Comparison of ENCODE assay signal across 15 cellular contexts in the genomic region with DNA sequence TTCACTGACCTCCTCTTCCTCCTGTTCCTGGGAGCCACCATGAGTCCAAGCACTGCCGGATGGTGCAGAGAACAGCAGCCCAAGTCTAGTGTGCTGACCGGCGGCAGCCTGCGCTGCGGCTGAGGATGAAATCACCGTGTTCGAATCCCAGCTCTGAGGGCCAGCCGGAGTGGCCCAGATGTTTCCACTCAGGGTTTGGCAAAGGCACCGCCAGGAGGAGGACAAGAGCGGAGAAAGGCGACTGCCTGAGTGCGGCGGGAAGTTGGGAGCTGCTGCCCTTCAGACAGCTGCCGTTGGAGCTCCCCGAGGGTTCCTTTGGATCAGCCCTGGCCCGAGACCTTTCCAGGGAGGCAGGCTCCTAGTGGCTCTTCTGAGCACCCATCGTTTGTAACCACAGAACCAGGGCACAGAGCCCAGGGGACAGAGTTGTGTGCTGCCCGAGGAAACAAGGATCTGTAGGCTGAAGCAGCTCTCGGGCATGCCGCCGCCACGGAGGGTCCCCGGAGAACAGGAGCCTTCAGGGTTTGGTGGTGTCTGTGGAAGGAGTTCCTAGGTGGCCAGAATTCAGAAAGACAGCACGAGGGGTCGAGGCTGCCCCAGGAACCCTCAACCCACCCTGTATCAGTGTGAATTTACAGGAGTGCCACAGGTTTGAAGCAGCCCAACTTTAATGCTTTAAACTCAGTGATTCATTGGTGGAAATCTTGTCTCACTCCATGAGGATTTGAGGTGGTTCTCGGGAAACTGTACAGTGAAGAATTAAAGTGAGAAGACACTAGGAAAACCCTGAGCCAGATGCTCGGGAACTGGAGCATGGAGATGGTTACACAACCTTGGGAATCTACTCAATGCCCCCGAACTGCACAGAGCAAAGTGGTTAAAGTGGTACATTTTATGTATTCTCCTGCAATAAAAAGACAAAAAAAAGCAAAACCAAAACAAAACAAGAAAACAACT.
DNase-seq lines count a peak whose midpoint lies in the region; ATAC-seq and TF ChIP-seq lines count a peak whose summit lies in the region.
"Had no signal": no experiment of that assay in that cellular context is flagged by ENCODE, and none has a peak within 500 bp of the region (broad histone marks: within the 10 kb centered on the region; RNA-seq: fewer than 3 reads in every experiment).

No MANE protein-coding gene starts in this region.

- H3K9ac ChIP-seq in adipocyte (ENCODE audit: low read length): peak overlapping the region; percentile 33

- peaks cover 9% of the 10 kb centered on the region for H3K9me3 ChIP-seq in adipocyte (ENCODE audit: control insufficient read depth, low read length)
- H3K9me3 ChIP-seq: HAP-1 had no signal

- H3K27me3 ChIP-seq in adipocyte (replicated peaks; ENCODE audit: control insufficient read depth, insufficient read depth, low read length): no peaks in the 10 kb centered on the region

- peaks cover 18% of the 10 kb centered on the region for H3K4me1 ChIP-seq in adipocyte (ENCODE audit: control insufficient read depth, insufficient read depth, low read length)
- H3K4me1 ChIP-seq: HAP-1 had no signal

- no peaks in the 10 kb centered on the region for H3K36me3 ChIP-seq in adipocyte (ENCODE audit: control insufficient read depth, insufficient read depth, low read length, severe bottlenecking)
- H3K36me3 ChIP-seq: HAP-1 had no signal

- peak; percentile 83 for DNase-seq in AG10803 (ENCODE audit: low read depth)
- peak; percentile 46 for DNase-seq in adipocyte (ENCODE audit: low read depth)
- DNase-seq in left cardiac atrium: peak; percentile 66
- no peak for DNase-seq in sciatic nerve (ENCODE audit: low spot score)
- DNase-seq in NCI-H1048 (lab: John Stamatoyannopoulos, UW): no peak
- DNase-seq: amygdala, glutamatergic neuron, SW 1271 had no signal

- H3K4me3 ChIP-seq in AG10803 (ENCODE audit: low read length): peak overlapping the region; percentile 31
- peak overlapping the region; percentile 16 for H3K4me3 ChIP-seq in adipocyte (ENCODE audit: low read length)
- H3K4me3 ChIP-seq: dorsolateral prefrontal cortex, HAP-1 had no signal

- TF ChIP-seq CTCF in AG10803 (conservative IDR thresholded peaks at IDR 0.05; ENCODE audit: low read length): peak; percentile 36

- intact Hi-C loops in left cardiac atrium (cut with DNase I): no loop called here
- intact Hi-C loops in sciatic nerve (cut with DNase I): no loop called here

- ATAC-seq in left cardiac atrium: peak; percentile 80 to 84
- ATAC-seq in sciatic nerve: peak; percentile 85
- no peak for ATAC-seq in GM21390 (IDR thresholded peaks at IDR 0.05; ENCODE audit: unreplicated experiment)
- no peak for ATAC-seq in GM19397 (IDR thresholded peaks at IDR 0.05; ENCODE audit: unreplicated experiment)
- ATAC-seq in GM21723 (IDR thresholded peaks at IDR 0.05; ENCODE audit: unreplicated experiment): no peak
- ATAC-seq: activated CD4-positive, CD25-positive, alpha-beta regulatory T cell treated with anti-CD3 and anti-CD28 coated beads, Interleukin-2, amount 50 U/mL, for 24 hours; activated T-cell treated with anti-CD3 and anti-CD28 coated beads, Interleukin-2, amount 50 U/mL, for 4 hours had no signal

Comparison
In these comparisons a context has a peak if more than half of its experiments do, and no peak if none do; other contexts are left out.
1. DNase-seq: peak in AG10803 (single experiment), adipocyte (single experiment) and left cardiac atrium (single experiment); none in sciatic nerve (single experiment) and NCI-H1048 (single experiment).
2. ATAC-seq: peak in left cardiac atrium (2 of 2) and sciatic nerve (single experiment); none in GM21390 (single experiment), GM19397 (single experiment) and GM21723 (single experiment).